Comparison of ENCODE assay signal across 20 cellular contexts in the genomic region with DNA sequence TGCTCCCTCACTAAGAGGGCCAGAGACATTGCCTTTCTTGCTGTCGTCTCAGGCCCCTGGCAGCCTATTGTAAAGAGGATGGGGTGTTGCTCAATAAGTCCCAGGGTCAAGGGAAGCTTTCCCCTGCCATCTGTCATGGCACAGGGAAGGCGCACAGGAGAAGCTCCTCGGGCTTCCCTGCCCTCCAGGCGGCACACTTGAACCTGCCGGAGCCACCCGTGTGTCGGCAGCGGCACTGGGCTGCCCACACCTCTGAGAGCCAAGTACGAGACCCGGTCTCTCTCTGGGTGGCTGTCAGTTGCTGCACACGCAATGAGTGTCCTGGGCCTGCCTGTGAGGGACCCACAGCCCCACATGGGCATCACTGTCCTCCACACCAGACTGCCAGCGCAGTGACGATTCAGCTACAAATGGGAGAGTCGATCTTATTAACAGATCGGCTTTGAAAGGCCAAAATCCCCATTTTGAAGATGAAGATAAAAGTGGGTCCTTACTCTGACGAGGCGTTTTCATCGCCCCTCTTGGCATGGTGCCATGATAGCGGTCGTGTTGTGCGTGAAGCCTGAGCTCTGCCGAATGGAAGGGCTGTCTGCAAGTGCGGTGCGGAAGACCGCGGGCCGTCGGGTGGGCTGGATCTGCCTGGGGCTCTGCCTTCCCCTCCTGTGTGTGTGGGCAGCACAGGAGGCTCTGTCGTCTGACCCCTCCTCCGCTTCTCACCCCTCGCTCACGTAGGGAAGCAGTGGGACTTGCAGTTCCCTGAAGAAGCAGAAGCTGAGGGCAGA. TPM values are rescaled to one million over a fixed set of nuclear protein-coding genes. Genes with fewer than 3 reads are reported as not detected.
DNase-seq lines count a peak whose midpoint lies in the region; ATAC-seq and TF ChIP-seq lines count a peak whose summit lies in the region.
"Had no signal": no experiment of that assay in that cellular context is flagged by ENCODE, and none has a peak within 500 bp of the region (broad histone marks: within the 10 kb centered on the region; RNA-seq: fewer than 3 reads in every experiment).

No MANE protein-coding gene starts in this region.

- H3K4me3 ChIP-seq in Panc1 (ENCODE audit: low read depth in 2 of 2, low read length in 2 of 2) (no peak overlapping the region), left lung (no peak overlapping the region)
- H3K4me3 ChIP-seq: A549, HAP-1 had no signal

- DNase-seq in activated naive CD4-positive, alpha-beta T cell treated with anti-CD3 and anti-CD28 coated beads, Interleukin-2, amount 10 ng/mL, durations not matched to agents 7 days and 5 days: no peak
- DNase-seq in activated naive CD4-positive, alpha-beta T cell treated with anti-CD3 and anti-CD28 coated beads, Interleukin-2, amount 50 U/mL, for 16 hours: no peak
- DNase-seq in Panc1 (ENCODE audit: low read depth, low spot score): no peak
- DNase-seq in islet precursor cell: peak; percentile 37
- DNase-seq in left lung: no peak
- no peak for DNase-seq in NCI-H524 (lab: John Stamatoyannopoulos, UW)
- DNase-seq in globus pallidus (ENCODE audit: low spot score): no peak
- DNase-seq: BE2C; CD4-positive, CD25-positive, alpha-beta regulatory T cell; DMS79; NCI-H1092 treated with DMSO at 0.1 percent for 48 hours; NCI-H1436 treated with DMSO at 0.1 percent for 48 hours; NCI-H2029 treated with DMSO at 0.1 percent for 48 hours; NCI-H2171 treated with DMSO at 0.1 percent for 48 hours; NCI-H526; SHP77 had no signal

- H3K27me3 ChIP-seq in Panc1 (ENCODE audit: control insufficient read depth, insufficient read depth, low read length) (no peaks in the 10 kb centered on the region), left lung (no peaks in the 10 kb centered on the region)
- H3K27me3 ChIP-seq: BE2C had no signal

- H3K4me3 Mint-ChIP-seq in activated naive CD4-positive, alpha-beta T cell treated with anti-CD3 and anti-CD28 coated beads, Interleukin-2, amount 10 ng/mL, durations not matched to agents 7 days and 5 days: no peak overlapping the region
- H3K4me3 Mint-ChIP-seq: CD4-positive, CD25-positive, alpha-beta regulatory T cell had no signal

- no peak for TF ChIP-seq CTCF in Panc1 (IDR thresholded peaks at IDR 0.05)
- no peak for TF ChIP-seq CTCF in left lung (IDR thresholded peaks at IDR 0.05)

- no peaks in the 10 kb centered on the region for H3K27me3 Mint-ChIP-seq in activated naive CD4-positive, alpha-beta T cell treated with anti-CD3 and anti-CD28 coated beads, Interleukin-2, amount 10 ng/mL, durations not matched to agents 7 days and 5 days
- H3K27me3 Mint-ChIP-seq: CD4-positive, CD25-positive, alpha-beta regulatory T cell had no signal

- no peak overlapping the region for H3K27ac ChIP-seq in Panc1 (ENCODE audit: low read length)
- H3K27ac ChIP-seq in left lung: no peak overlapping the region
- H3K27ac ChIP-seq: A549, HL-60, KMS-11 had no signal

- H3K9me3 Mint-ChIP-seq in activated naive CD4-positive, alpha-beta T cell treated with anti-CD3 and anti-CD28 coated beads, Interleukin-2, amount 10 ng/mL, durations not matched to agents 7 days and 5 days: no peaks in the 10 kb centered on the region
- H3K9me3 Mint-ChIP-seq: CD4-positive, CD25-positive, alpha-beta regulatory T cell had no signal

- in situ Hi-C loops in Panc1 (cut with HindIII; ENCODE audit: low pct_unique_long_range_greater_than_20kb, low sequenced_read_pairs): no loop called here

- BruUV-seq in Panc1 (replicated peaks; lab: Mats Ljungman, UMichigan): no TSS peak

- H3K9me3 ChIP-seq in Panc1 (ENCODE audit: control insufficient read depth, insufficient read depth, low read depth, low read length): no peaks in the 10 kb centered on the region
- no peaks in the 10 kb centered on the region for H3K9me3 ChIP-seq in left lung
- H3K9me3 ChIP-seq: A549, BE2C, HAP-1 had no signal

- POLR2A ChIA-PET in Panc1 (lab: Charles Lee): no interaction called here

- peaks cover 3% of the 10 kb centered on the region for H3K36me3 ChIP-seq in Panc1 (ENCODE audit: control insufficient read depth, insufficient read depth, low read length)
- peaks cover 3 to 100% of the 10 kb centered on the region in 2 donors for H3K36me3 ChIP-seq in left lung

- peaks cover 7% of the 10 kb centered on the region for H3K4me1 Mint-ChIP-seq in activated naive CD4-positive, alpha-beta T cell treated with anti-CD3 and anti-CD28 coated beads, Interleukin-2, amount 10 ng/mL, durations not matched to agents 7 days and 5 days
- H3K4me1 Mint-ChIP-seq: CD4-positive, CD25-positive, alpha-beta regulatory T cell had no signal

- peak overlapping the region; percentile 55 for H3K27ac Mint-ChIP-seq in activated naive CD4-positive, alpha-beta T cell treated with anti-CD3 and anti-CD28 coated beads, Interleukin-2, amount 10 ng/mL, durations not matched to agents 7 days and 5 days
- H3K27ac Mint-ChIP-seq: CD4-positive, CD25-positive, alpha-beta regulatory T cell had no signal

- CTCF ChIA-PET in activated naive CD4-positive, alpha-beta T cell treated with anti-CD3 and anti-CD28 coated beads, Interleukin-2, amount 10 ng/mL, durations not matched to agents 7 days and 5 days (lab: Charles Lee): no interaction called here
- CTCF ChIA-PET in Panc1 (lab: Charles Lee): no interaction called here

- ATAC-seq in Panc1 (0 out of 2 replicates have a peak, but pooled peaks have one; percentile 24), left lung (no peak)

- intact Hi-C loops in Panc1 (cut with micrococcal nuclease; ENCODE audit: unreplicated experiment) (no loop called here), left lung (cut with DNase I) (no loop called here)

- peaks cover 50% of the 10 kb centered on the region for H3K36me3 Mint-ChIP-seq in activated naive CD4-positive, alpha-beta T cell treated with anti-CD3 and anti-CD28 coated beads, Interleukin-2, amount 10 ng/mL, durations not matched to agents 7 days and 5 days

- H3K4me1 ChIP-seq in Panc1 (ENCODE audit: control insufficient read depth, insufficient read depth, low read length) (no peaks in the 10 kb centered on the region), left lung (peaks cover 0 to under 1% of the 10 kb centered on the region in 2 donors)
- H3K4me1 ChIP-seq: A549, BE2C, HAP-1 had no signal

RNA-seq across cellular contexts. Expression of gene PDXK, which starts 29.2 kb away (rescaled TPM):
- 184 TPM for total RNA-seq in Panc1 (2021; ENCODE audit: unreplicated experiment)
- 125 TPM for polyA plus RNA-seq in Panc1 (2012; ENCODE audit: insufficient read length)
- total RNA-seq in left lung: 100 to 1,000 TPM; 287 to 305 TPM

RNA-seq across cellular contexts. Expression of gene RRP1B, which starts 30.4 kb away (rescaled TPM):
- total RNA-seq in Panc1 (2021; ENCODE audit: unreplicated experiment) (30.7 TPM), left lung (10 to 100 TPM; 16.0 to 20.3 TPM)
- polyA plus RNA-seq in Panc1 (2012; ENCODE audit: insufficient read length): 13.6 TPM

RNA-seq across cellular contexts. Expression of gene HSF2BP, which starts 30.5 kb away (rescaled TPM):
- total RNA-seq in Panc1 (2021; ENCODE audit: unreplicated experiment) (4.2 TPM), left lung (under 1 TPM; 0.29 to 0.58 TPM)
- polyA plus RNA-seq in Panc1 (2012; ENCODE audit: insufficient read length): 3.5 TPM
